17 cellular contexts compared by ENCODE assay signal in the genomic region with DNA sequence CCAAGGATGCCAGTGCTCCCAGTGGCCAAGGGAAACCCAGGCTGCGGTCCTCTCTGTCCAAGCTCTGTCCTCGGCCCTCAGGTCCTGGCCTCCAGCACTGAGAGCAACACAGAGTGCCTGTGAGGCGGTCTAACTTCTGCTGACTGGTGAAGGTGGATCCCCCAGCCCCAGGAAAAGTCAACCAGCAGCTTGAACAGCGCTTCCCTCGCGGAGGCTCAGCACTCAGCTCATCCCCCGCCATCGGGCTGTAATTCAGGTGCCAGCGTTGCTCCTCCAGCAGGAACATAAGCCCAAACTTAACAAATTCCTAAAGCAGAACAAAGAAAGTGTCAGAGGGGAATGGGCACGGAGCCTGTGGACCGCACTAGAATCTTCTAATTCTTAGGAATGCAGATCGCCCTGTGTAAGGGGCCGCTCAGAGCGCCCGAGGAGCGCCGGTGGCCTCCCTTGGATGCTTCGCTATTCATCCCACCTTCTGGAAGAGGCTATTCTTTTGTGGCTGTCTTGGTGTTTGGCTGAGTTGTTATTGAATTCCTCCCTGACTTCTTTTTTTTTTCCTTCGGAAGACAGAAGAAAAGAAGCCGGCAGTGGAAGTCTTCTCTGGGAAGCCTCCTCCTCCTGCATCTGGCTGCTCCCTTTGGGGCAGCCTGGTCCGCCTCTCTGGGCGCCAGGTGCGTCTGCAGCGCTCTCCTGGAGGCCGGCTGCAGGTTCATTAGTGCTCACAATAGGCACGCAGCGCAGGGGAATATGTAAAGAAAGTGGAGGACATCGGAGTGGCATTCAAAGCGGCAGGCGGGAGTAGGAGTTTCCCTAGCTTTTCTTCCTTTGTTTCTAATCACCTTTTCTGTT.
DNase-seq lines count a peak whose midpoint lies in the region; ATAC-seq and TF ChIP-seq lines count a peak whose summit lies in the region.
"Had no signal": no experiment of that assay in that cellular context is flagged by ENCODE, and none has a peak within 500 bp of the region (broad histone marks: within the 10 kb centered on the region; RNA-seq: fewer than 3 reads in every experiment).

No MANE protein-coding gene starts in this region.

- peak; percentile 19 for DNase-seq in DMS153 (lab: John Stamatoyannopoulos, UW)
- DNase-seq in DMS153 treated with DMSO at 0.1 percent for 48 hours (lab: John Stamatoyannopoulos, UW; ENCODE audit: unreplicated experiment) = no peak
- DNase-seq in skeletal muscle cell (ENCODE audit: low read depth) = no peak
- DNase-seq in occipital lobe (lab: John Stamatoyannopoulos, UW) = no peak
- no peak for DNase-seq in activated CD4-positive, alpha-beta T cell treated with anti-CD3 and anti-CD28 coated beads for 48 hours
- DNase-seq: activated CD4-positive, alpha-beta T cell treated with anti-CD3 and anti-CD28 coated beads for 1 hour; activated T-cell treated with anti-CD3 and anti-CD28 coated beads, Interleukin-2, amount 50 U/mL, for 4 hours; adrenal gland; CD4-positive, CD25-positive, alpha-beta regulatory T cell; effector CD8-positive, alpha-beta T cell; gastrocnemius medialis; NCI-H1417; nucleus accumbens had no signal

- TF ChIP-seq CTCF in brain (conservative IDR thresholded peaks at IDR 0.05) = no peak

- H3K36me3 Mint-ChIP-seq in brain = no peaks in the 10 kb centered on the region
- H3K36me3 Mint-ChIP-seq: CD4-positive, CD25-positive, alpha-beta regulatory T cell had no signal

- ATAC-seq in HG02938 (IDR thresholded peaks at IDR 0.05; ENCODE audit: unreplicated experiment) = no peak
- ATAC-seq: activated T-cell treated with anti-CD3 and anti-CD28 coated beads, Interleukin-2, amount 50 U/mL, for 4 hours; gastrocnemius medialis had no signal

- H3K4me3 ChIP-seq in iPS-18c (ENCODE audit: insufficient read depth, low read depth, low read length) = peak overlapping the region; percentile 34; the same call in 1 of the 2 replicates
- peak overlapping the region; percentile 12 for H3K4me3 ChIP-seq in skeletal muscle cell (ENCODE audit: low read depth, low read length)
- H3K4me3 ChIP-seq: adrenal gland, gastrocnemius medialis, thoracic aorta had no signal

- peaks cover 15% of the 10 kb centered on the region for H3K27me3 Mint-ChIP-seq in brain
- H3K27me3 Mint-ChIP-seq: CD4-positive, CD25-positive, alpha-beta regulatory T cell had no signal

- peak overlapping the region in 1 of 5 experiments; percentile 50 for H3K27ac Mint-ChIP-seq in brain
- H3K27ac Mint-ChIP-seq: CD4-positive, CD25-positive, alpha-beta regulatory T cell had no signal

- peaks cover 58% of the 10 kb centered on the region for H3K4me1 Mint-ChIP-seq in brain
- H3K4me1 Mint-ChIP-seq: CD4-positive, CD25-positive, alpha-beta regulatory T cell had no signal

- H3K4me3 Mint-ChIP-seq in brain = peak overlapping the region; percentile 35 to 78 (median 76)
- H3K4me3 Mint-ChIP-seq: activated T-cell treated with anti-CD3 and anti-CD28 coated beads, Interleukin-2, amount 50 U/mL, for 4 hours; CD4-positive, CD25-positive, alpha-beta regulatory T cell had no signal

- H3K9me3 ChIP-seq in iPS-18c (ENCODE audit: control insufficient read depth, insufficient read depth, low read length) = no peaks in the 10 kb centered on the region
- H3K9me3 ChIP-seq: adrenal gland, gastrocnemius medialis, thoracic aorta had no signal

- no peaks in the 10 kb centered on the region for H3K9me3 Mint-ChIP-seq in brain
